19 cellular contexts compared by ENCODE assay signal in genomic region chr3:171604370-171604769, GRCh38.
DNase-seq lines count a peak whose midpoint lies in the region; ATAC-seq, FAIRE-seq and TF ChIP-seq lines count a peak whose summit lies in the region.
"Had no signal": no experiment of that assay in that cellular context is flagged by ENCODE, and none has a peak within 500 bp of the region (broad histone marks: within the 10 kb centered on the region; RNA-seq: fewer than 3 reads in every experiment).

No MANE protein-coding gene starts in this region.

- no peak for TF ChIP-seq EP300 in K562 (IDR thresholded peaks at IDR 0.05; ENCODE audit: low read length)

- no peak for TF ChIP-seq CTCF in heart left ventricle (IDR thresholded peaks at IDR 0.05)
- no peak for TF ChIP-seq CTCF in K562 (IDR thresholded peaks at IDR 0.05 in 2 of 3, conservative IDR thresholded peaks at IDR 0.05 in 1 of 3; ENCODE audit: insufficient read depth in 2 of 3, low read depth in 1 of 3, low read length in 3 of 3)

- H4K20me1 ChIP-seq in K562 (replicated peaks; ENCODE audit: control insufficient read depth, insufficient read depth, low read length), result no peaks in the 10 kb centered on the region
- H4K20me1 ChIP-seq: BLaER1 treated with 17β-estradiol and CSF1 and Interleukin-3, amounts not matched to agents 10 nM and 100 nM had no signal

- H3K27ac ChIP-seq in heart left ventricle (no peak overlapping the region), K562 (ENCODE audit: extremely low read depth, low read depth, low read length) (no peak overlapping the region)
- H3K27ac ChIP-seq: 22Rv1; A549; BLaER1 treated with 17β-estradiol and CSF1 and Interleukin-3, amounts not matched to agents 10 nM and 100 nM; GM23248 had no signal

- WGBS in heart left ventricle, 4 donors, result 87 to 93% (median 89%) methylated on average over 5 of the region's 5 CpGs
- WGBS in K562 (ENCODE audit: insufficient coverage, low coverage, missing lambda C conversion rate), result 86% methylated on average over 5 of the region's 5 CpGs

- no peaks in the 10 kb centered on the region for H3K9me1 ChIP-seq in K562 (ENCODE audit: control insufficient read depth, insufficient read depth, low read length)

- intact Hi-C loops in left ventricle myocardium superior (cut with micrococcal nuclease) (no loop called here), heart left ventricle (cut with DNase I) (no loop called here), K562 (cut with micrococcal nuclease) (loop anchor here (10.0 kb wide), 1 partner anchor 640 kb away; no protein-coding TSS in a partner anchor)

- in situ Hi-C loops in K562 (cut with MboI), result no loop called here

- no peaks in the 10 kb centered on the region for H3K9me3 ChIP-seq in heart left ventricle
- no peaks in the 10 kb centered on the region for H3K9me3 ChIP-seq in K562 (replicated peaks; ENCODE audit: control insufficient read depth, insufficient read depth, low read depth, low read length)
- H3K9me3 ChIP-seq: A549; BLaER1 treated with 17β-estradiol and CSF1 and Interleukin-3, amounts not matched to agents 10 nM and 100 nM had no signal

- H3K4me1 ChIP-seq in heart left ventricle (peaks cover 0 to 4% (median 0%) of the 10 kb centered on the region in 12 donors), K562 (replicated peaks in 1 of 2; ENCODE audit: control insufficient read depth in 2 of 2, insufficient read depth in 2 of 2, low read length in 2 of 2) (peaks cover 0 to 4% of the 10 kb centered on the region in 2 experiments; a peak in 1 of 5 replicates)
- H3K4me1 ChIP-seq: A549; BLaER1 treated with 17β-estradiol and CSF1 and Interleukin-3, amounts not matched to agents 10 nM and 100 nM had no signal

- no peaks in the 10 kb centered on the region for H3K79me2 ChIP-seq in K562 (ENCODE audit: control insufficient read depth, insufficient read depth, low read length)

- TF ChIP-seq POLR2A in heart left ventricle (IDR thresholded peaks at IDR 0.05) (no peak), K562 (conservative IDR thresholded peaks at IDR 0.05) (no peak)

- H3K4me3 ChIP-seq in heart left ventricle, result no peak overlapping the region
- no peak overlapping the region for H3K4me3 ChIP-seq in K562
- H3K4me3 ChIP-seq: A549; BLaER1 treated with 17β-estradiol and CSF1 and Interleukin-3, amounts not matched to agents 10 nM and 100 nM; GM23248 had no signal

- no peak overlapping the region for H3K9ac ChIP-seq in K562 (ENCODE audit: insufficient read depth in 1 of 2, low read depth in 2 of 2, low read length in 2 of 2)
- H3K9ac ChIP-seq: BLaER1 treated with 17β-estradiol and CSF1 and Interleukin-3, amounts not matched to agents 10 nM and 100 nM; GM23248 had no signal

- TF ChIP-seq RAD21 in K562 (CRISPR knock-in tag; conservative IDR thresholded peaks at IDR 0.05 in 1 of 2, IDR thresholded peaks at IDR 0.05 in 1 of 2), result no peak

- H3K4me2 ChIP-seq in K562 (ENCODE audit: insufficient read depth, low read length), result no peak overlapping the region
- H3K4me2 ChIP-seq: A549; BLaER1 treated with 17β-estradiol and CSF1 and Interleukin-3, amounts not matched to agents 10 nM and 100 nM had no signal

- POLR2A ChIA-PET in K562 (lab: Yijun Ruan, JAX), result no interaction called here

- peak; percentile 46 for DNase-seq in DMS 273 (lab: John Stamatoyannopoulos, UW; ENCODE audit: unreplicated experiment)
- no peak for DNase-seq in DMS 273 treated with DMSO at 0.1 percent for 48 hours (lab: John Stamatoyannopoulos, UW)
- DNase-seq in left ventricle myocardium superior, result no peak
- no peak for DNase-seq in heart left ventricle
- DNase-seq in K562 (ENCODE audit: extremely low read depth in 1 of 4, low spot score in 3 of 4), result no peak
- no peak for DNase-seq in AG20443 (ENCODE audit: low spot score)
- DNase-seq: Calu3; CD8-positive, alpha-beta T cell; GM23248; HCEC 1CT; KBM-7 had no signal

- H2AFZ ChIP-seq in K562 (ENCODE audit: low read depth, low read length), result no peak overlapping the region
- H2AFZ ChIP-seq: GM23248 had no signal

- H3K36me3 ChIP-seq in heart left ventricle (peaks cover 0 to 71% (median 32%) of the 10 kb centered on the region in 9 donors), K562 (ENCODE audit: control insufficient read depth, insufficient read depth, low read length) (peaks cover 8% of the 10 kb centered on the region; the same call in 1 of the 3 replicates)

- no TSS peak for BruUV-seq in K562 (replicated peaks; lab: Mats Ljungman, UMichigan)

- ATAC-seq in left ventricle myocardium superior, result peak; percentile 76
- ATAC-seq in heart left ventricle, result no peak
- no peak for ATAC-seq in K562
- ATAC-seq in HG02973 (IDR thresholded peaks at IDR 0.05; ENCODE audit: unreplicated experiment), result no peak
- ATAC-seq: A549; CD8-positive, alpha-beta T cell had no signal

- H3K27me3 ChIP-seq in heart left ventricle, result no peaks in the 10 kb centered on the region
- no peaks in the 10 kb centered on the region for H3K27me3 ChIP-seq in K562 (ENCODE audit: control insufficient read depth in 2 of 2, insufficient read depth in 2 of 2, low read length in 2 of 2)
- H3K27me3 ChIP-seq: BLaER1 treated with 17β-estradiol and CSF1 and Interleukin-3, amounts not matched to agents 10 nM and 100 nM had no signal

- FAIRE-seq in K562 (lab: Jason Lieb, UNC), result no peak
- FAIRE-seq: A549, G401.6, GM12891, GM19239, H54 had no signal

- CTCF ChIA-PET in K562 (lab: Yijun Ruan, JAX; ENCODE audit: low intra/inter-chr PET ratio), result no interaction called here

TF ChIP-seq in K562, 482 proteins besides CTCF, POLR2A, EP300 and RAD21:
- no peak for TF ChIP-seq CEBPG (CRISPR knock-in tag; IDR thresholded peaks at IDR 0.05)
- peak; percentile 45 to 87; a peak in 3 of 4 replicates for TF ChIP-seq CEBPG (tag; conservative IDR thresholded peaks at IDR 0.05 in 1 of 2, IDR thresholded peaks at IDR 0.05 in 1 of 2)
- TF ChIP-seq PCBP2 (IDR thresholded peaks at IDR 0.05; ENCODE audit: low read depth, low read length, poor library complexity, severe bottlenecking), result no peak
- TF ChIP-seq CEBPB (tag; IDR thresholded peaks at IDR 0.05), result peak; percentile 84
